In the genomic region with DNA sequence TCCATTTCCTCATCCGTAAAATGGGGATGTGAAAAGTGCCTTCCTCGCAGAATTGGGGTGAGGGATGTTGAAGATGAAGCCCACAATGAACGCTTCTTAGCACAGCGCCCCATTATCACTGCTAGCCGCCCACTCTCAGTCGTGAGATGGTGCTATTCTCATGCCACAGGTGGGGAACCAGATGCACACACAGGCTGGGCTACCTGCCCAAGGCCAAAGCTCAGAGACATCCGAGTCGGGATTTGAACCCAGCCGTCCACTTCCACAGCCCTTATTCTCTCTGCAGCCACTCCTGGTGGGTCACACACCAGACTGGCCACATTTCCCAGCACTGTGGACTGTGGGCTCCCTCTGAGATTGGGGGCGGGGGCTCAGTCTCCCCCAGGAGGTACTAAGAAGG, we compare ENCODE assay signal across 1 cellular context.
TF ChIP-seq lines count a peak whose summit lies in the region.

No MANE protein-coding gene starts in this region.

TF ChIP-seq in H1, 55 proteins besides CTCF, POLR2A, EP300 and RAD21:
- TF ChIP-seq POU5F1 (IDR thresholded peaks at IDR 0.05; ENCODE audit: low read depth, low read length) = no peak
- TF ChIP-seq KDM1A (IDR thresholded peaks at IDR 0.05; ENCODE audit: borderline replicate concordance, low read length) = peak; percentile 8; the same call in 1 of the 2 replicates
